19 cellular contexts compared by ENCODE assay signal in the genomic region with DNA sequence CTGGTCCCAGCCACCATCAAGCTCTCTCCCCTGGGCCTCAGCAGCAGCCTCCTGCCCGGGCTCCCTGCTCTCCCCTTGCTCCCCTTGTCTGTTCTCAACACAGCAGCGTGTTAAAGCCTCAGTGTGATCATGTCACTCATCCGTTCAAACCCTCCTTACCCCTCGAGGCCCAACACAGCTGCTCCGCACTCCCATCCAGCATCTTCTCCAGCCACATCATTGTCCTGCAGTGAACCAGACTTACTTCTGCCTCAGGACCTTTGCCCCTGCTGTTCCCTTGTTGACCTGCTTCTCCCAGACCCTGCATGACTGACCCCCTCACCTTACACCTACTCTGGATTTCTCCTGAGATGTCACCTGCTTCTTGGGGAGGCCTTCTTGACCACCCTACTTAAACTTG. TPM values are rescaled to one million over a fixed set of nuclear protein-coding genes. Genes with fewer than 3 reads are reported as not detected.
A peak's percentile ranks its signal among the peaks of the same experiment; 100 is the strongest.
DNase-seq lines count a peak whose midpoint lies in the region; ATAC-seq and TF ChIP-seq lines count a peak whose summit lies in the region.
"Had no signal": no experiment of that assay in that cellular context is flagged by ENCODE, and none has a peak within 500 bp of the region (broad histone marks: within the 10 kb centered on the region; RNA-seq: fewer than 3 reads in every experiment).

No MANE protein-coding gene starts in this region.

- H3K27ac ChIP-seq in HEK293 (ENCODE audit: extremely low read depth, low read depth, low read length) (no peak overlapping the region), angular gyrus (ENCODE audit: low read depth, low read length) (peak overlapping the region; percentile 98), layer of hippocampus (ENCODE audit: low read depth, low read length) (peak overlapping the region; percentile 97), osteoblast (ENCODE audit: low read depth, low read length) (no peak overlapping the region), WERI-Rb-1 (no peak overlapping the region)
- H3K27ac ChIP-seq: BLaER1 had no signal

- CTCF ChIA-PET in HEK293 (lab: Yijun Ruan, JAX) = interaction anchor here (1.2 to 3.7 kb wide), 4 partner anchors 28 to 164 kb away, joined by 4 to 18 read pairs (median 8); no protein-coding TSS in a partner anchor

- POLR2A ChIA-PET in HEK293 (lab: Yijun Ruan, JAX) = no interaction called here

- DNase-seq in osteoblast (ENCODE audit: insufficient read length, low spot score, missing footprints) (peak; percentile 48), SHP77 treated with DMSO at 0.1 percent for 48 hours (lab: John Stamatoyannopoulos, UW) (no peak), WERI-Rb-1 (no peak)
- no peak for DNase-seq in stimulated activated CD4-positive, alpha-beta T cell treated with anti-CD3 and anti-CD28 coated beads, Interleukin-15, amount 100 ng/mL, for 24 hours
- DNase-seq: Caco-2; CD4-positive, alpha-beta memory T cell; DND-41; MG63; NCI-H187; NCI-H526; SIG-M5; SK-N-SH had no signal

- H3K9me3 ChIP-seq in HEK293 (ENCODE audit: control insufficient read depth, insufficient read depth, low read depth, low read length) (no peaks in the 10 kb centered on the region), osteoblast (ENCODE audit: low read depth, low read length) (no peaks in the 10 kb centered on the region), WERI-Rb-1 (ENCODE audit: severe bottlenecking) (no peaks in the 10 kb centered on the region)
- H3K9me3 ChIP-seq: BLaER1, Caco-2, HAP-1, MG63, SK-N-SH had no signal

- ATAC-seq in HG02840 (IDR thresholded peaks at IDR 0.05; ENCODE audit: low FRiP score, unreplicated experiment) = no peak
- ATAC-seq: GM12878 had no signal

- no peaks in the 10 kb centered on the region for H3K36me3 ChIP-seq in HEK293 (ENCODE audit: control insufficient read depth in 2 of 2, insufficient read depth in 1 of 2, low read length in 2 of 2)
- H3K36me3 ChIP-seq in osteoblast (ENCODE audit: insufficient read depth, low read length) = no peaks in the 10 kb centered on the region
- no peaks in the 10 kb centered on the region for H3K36me3 ChIP-seq in WERI-Rb-1
- H3K36me3 ChIP-seq: BLaER1, HAP-1, MG63 had no signal

- no peak overlapping the region for H3K4me2 ChIP-seq in osteoblast (ENCODE audit: insufficient read depth, low read length)
- H3K4me2 ChIP-seq: BLaER1, SK-N-SH had no signal

- no peak for TF ChIP-seq CTCF in HEK293 (tag by site-specific recombination; IDR thresholded peaks at IDR 0.05)
- no peak for TF ChIP-seq CTCF in osteoblast (IDR thresholded peaks at IDR 0.05; ENCODE audit: extremely low read depth, low read depth, low read length)
- TF ChIP-seq CTCF in WERI-Rb-1 (IDR thresholded peaks at IDR 0.05; ENCODE audit: low read depth, low read length) = no peak

- H3K27me3 ChIP-seq in layer of hippocampus (ENCODE audit: control insufficient read depth, insufficient read depth, low read length) (no peaks in the 10 kb centered on the region), osteoblast (ENCODE audit: insufficient read depth, low read length) (peaks cover 21% of the 10 kb centered on the region), WERI-Rb-1 (ENCODE audit: insufficient read depth, low read depth, severe bottlenecking) (no peaks in the 10 kb centered on the region)
- H3K27me3 ChIP-seq: BLaER1, MG63 had no signal

- H2AFZ ChIP-seq in osteoblast (ENCODE audit: low read length) = no peak overlapping the region

- H3K79me2 ChIP-seq in osteoblast (ENCODE audit: insufficient read depth, low read length) = no peaks in the 10 kb centered on the region

- no peaks in the 10 kb centered on the region for H4K20me1 ChIP-seq in osteoblast (ENCODE audit: insufficient read depth, low read length)

- H3K4me1 ChIP-seq in HEK293 (ENCODE audit: control insufficient read depth, insufficient read depth, low read length) (peaks cover 8% of the 10 kb centered on the region), osteoblast (ENCODE audit: insufficient read depth, low read length) (no peaks in the 10 kb centered on the region)
- H3K4me1 ChIP-seq: Caco-2 had no signal

- H3K4me3 ChIP-seq in HEK293 (ENCODE audit: low read depth, low read length) = no peak overlapping the region
- no peak overlapping the region for H3K4me3 ChIP-seq in osteoblast (ENCODE audit: insufficient read depth, low read length)
- H3K4me3 ChIP-seq in WERI-Rb-1 (ENCODE audit: low read depth, low read length) = no peak overlapping the region
- H3K4me3 ChIP-seq: BLaER1, GM12878, HAP-1, MG63 had no signal

TF ChIP-seq in HEK293, 187 proteins besides CTCF, POLR2A, EP300 and RAD21:
- TF ChIP-seq ZNF600 (tag by site-specific recombination; IDR thresholded peaks at IDR 0.05) (peak; percentile 38; the same call in 1 of the 2 replicates), ZIC2 (tag by site-specific recombination; IDR thresholded peaks at IDR 0.05) (peak; percentile 76), ZNF623 (tag by site-specific recombination; IDR thresholded peaks at IDR 0.05) (peak; percentile 95), ZNF521 (tag by site-specific recombination; IDR thresholded peaks at IDR 0.05) (no peak)
TF ChIP-seq in HEK293: peak in this region for 3.

RNA-seq across cellular contexts. Expression of a gene that starts 13.3 kb away (rescaled TPM):
- 0.29 and 0.72 TPM in 2 replicates for total RNA-seq in osteoblast

Comparison
In these comparisons a context has a peak if more than half of its experiments do, and no peak if none do; other contexts are left out.
1. H3K27ac ChIP-seq: peak in angular gyrus (single experiment) and layer of hippocampus (single experiment); none in HEK293 (single experiment), osteoblast (single experiment) and WERI-Rb-1 (single experiment).